ENCODE assay signal across 14 cellular contexts in genomic region chr17:63039342-63039741, GRCh38.
DNase-seq lines count a peak whose midpoint lies in the region; TF ChIP-seq lines count a peak whose summit lies in the region.
"Had no signal": no experiment of that assay in that cellular context is flagged by ENCODE, and none has a peak within 500 bp of the region (broad histone marks: within the 10 kb centered on the region; RNA-seq: fewer than 3 reads in every experiment).

No MANE protein-coding gene starts in this region.

- no peak overlapping the region for H3K18ac ChIP-seq in neuronal stem cell (ENCODE audit: low read length)

- no peak overlapping the region for H3K14ac ChIP-seq in neuronal stem cell (ENCODE audit: low read length)

- no peak overlapping the region for H2BK120ac ChIP-seq in neuronal stem cell (ENCODE audit: low read depth, low read length)

- DNase-seq in NCI-H1417 (lab: John Stamatoyannopoulos, UW) (peak; percentile 46 to 75 (median 53)), NCI-H1417 treated with DMSO at 0.1 percent for 48 hours (lab: John Stamatoyannopoulos, UW) (no peak), NCI-H2227 treated with DMSO at 0.1 percent for 48 hours (lab: John Stamatoyannopoulos, UW) (peak; percentile 17), amniotic epithelial cell (ENCODE audit: low read depth) (peak; percentile 29), neuronal stem cell (ENCODE audit: low spot score) (no peak), NCI-H2196 treated with DMSO at 0.1 percent for 48 hours (lab: John Stamatoyannopoulos, UW; ENCODE audit: unreplicated experiment) (no peak), progenitor cell of endocrine pancreas (ENCODE audit: low spot score, unreplicated experiment) (no peak)
- DNase-seq in activated CD4-positive, alpha-beta memory T cell treated with anti-CD3 and anti-CD28 coated beads for 36 hours = no peak
- DNase-seq: activated naive CD4-positive, alpha-beta T cell treated with anti-CD3 and anti-CD28 coated beads, Interleukin-2, amount 50 U/mL, for 16 hours; lower lobe of right lung; NCI-H2029 treated with DMSO at 0.1 percent for 48 hours; stimulated activated CD4-positive, alpha-beta T cell treated with anti-CD3 and anti-CD28 coated beads, Interleukin-4, amount 100 ng/mL, for 24 hours had no signal

- no peak for TF ChIP-seq CTCF in progenitor cell of endocrine pancreas (IDR thresholded peaks at IDR 0.05; ENCODE audit: unreplicated experiment)

- H2AK5ac ChIP-seq in neuronal stem cell (ENCODE audit: low read depth, low read length) = no peak overlapping the region

- no peak overlapping the region for H3K23ac ChIP-seq in neuronal stem cell (ENCODE audit: low read depth, low read length, poor library complexity)

- H3K36me3 ChIP-seq in neuronal stem cell (replicated peaks in 1 of 2; ENCODE audit: control insufficient read depth in 2 of 2, insufficient read depth in 2 of 2, low read length in 2 of 2) = no peaks in the 10 kb centered on the region
- H3K36me3 ChIP-seq: lower lobe of right lung had no signal

- no peak overlapping the region for H3K27ac ChIP-seq in neuronal stem cell (replicated peaks; ENCODE audit: low read length)
- H3K27ac ChIP-seq: coronary artery, lower lobe of right lung, parathyroid adenoma had no signal

- no peak overlapping the region for H2BK5ac ChIP-seq in neuronal stem cell (ENCODE audit: low read length)

- POLR2A ChIA-PET in activated CD4-positive, alpha-beta memory T cell treated with anti-CD3 and anti-CD28 coated beads for 36 hours (lab: Charles Lee) = no interaction called here

- H3K36me3 Mint-ChIP-seq in activated CD4-positive, alpha-beta memory T cell treated with anti-CD3 and anti-CD28 coated beads for 36 hours = no peaks in the 10 kb centered on the region
- H3K36me3 Mint-ChIP-seq in progenitor cell of endocrine pancreas (ENCODE audit: insufficient read depth) = no peaks in the 10 kb centered on the region

- no peaks in the 10 kb centered on the region for H3K27me3 Mint-ChIP-seq in activated CD4-positive, alpha-beta memory T cell treated with anti-CD3 and anti-CD28 coated beads for 36 hours
- H3K27me3 Mint-ChIP-seq in progenitor cell of endocrine pancreas = no peaks in the 10 kb centered on the region

- no peak overlapping the region for H3K4me3 ChIP-seq in neuronal stem cell (ENCODE audit: low read length in 2 of 2)
- H3K4me3 ChIP-seq: lower lobe of right lung had no signal

- H4K8ac ChIP-seq in neuronal stem cell (ENCODE audit: low read depth, low read length) = no peak overlapping the region

- H3K27me3 ChIP-seq in neuronal stem cell (ENCODE audit: control insufficient read depth in 3 of 3, insufficient read depth in 3 of 3, low read depth in 1 of 3, low read length in 3 of 3) = no peaks in the 10 kb centered on the region

- H3K4me1 Mint-ChIP-seq in activated CD4-positive, alpha-beta memory T cell treated with anti-CD3 and anti-CD28 coated beads for 36 hours (ENCODE audit: low read depth) = peaks cover 16% of the 10 kb centered on the region
- H3K4me1 Mint-ChIP-seq in progenitor cell of endocrine pancreas (ENCODE audit: low read depth) = peaks cover 12% of the 10 kb centered on the region

- H2AFZ ChIP-seq in neuronal stem cell (ENCODE audit: low read length) = peak overlapping the region; percentile 59
- H2AFZ ChIP-seq: parathyroid adenoma had no signal

- H3K9ac ChIP-seq in neuronal stem cell (ENCODE audit: low read depth, low read length, poor library complexity) = no peak overlapping the region
- H3K9ac ChIP-seq: parathyroid adenoma had no signal

- CTCF ChIA-PET in activated CD4-positive, alpha-beta memory T cell treated with anti-CD3 and anti-CD28 coated beads for 36 hours (lab: Charles Lee) = no interaction called here

- H3K9me3 ChIP-seq in neuronal stem cell (replicated peaks in 1 of 2; ENCODE audit: control insufficient read depth in 2 of 2, insufficient read depth in 1 of 2, low read depth in 1 of 2, low read length in 2 of 2) = peaks cover 0 to 7% of the 10 kb centered on the region in 2 donors
- H3K9me3 ChIP-seq: lower lobe of right lung had no signal

- no peak overlapping the region for H3K4me3 Mint-ChIP-seq in activated CD4-positive, alpha-beta memory T cell treated with anti-CD3 and anti-CD28 coated beads for 36 hours
- no peak overlapping the region for H3K4me3 Mint-ChIP-seq in progenitor cell of endocrine pancreas (ENCODE audit: low read depth)

- no peak overlapping the region for H3K4me2 ChIP-seq in neuronal stem cell (ENCODE audit: insufficient read depth, low read length, poor library complexity, severe bottlenecking)

- no peak overlapping the region for H3K4ac ChIP-seq in neuronal stem cell (ENCODE audit: low read length)

- no peak overlapping the region for H4K91ac ChIP-seq in neuronal stem cell (ENCODE audit: low read depth, low read length, poor library complexity)

- H2BK15ac ChIP-seq in neuronal stem cell (ENCODE audit: low read length) = no peak overlapping the region

- H3K9me3 Mint-ChIP-seq in activated CD4-positive, alpha-beta memory T cell treated with anti-CD3 and anti-CD28 coated beads for 36 hours = no peaks in the 10 kb centered on the region
- peaks cover under 1% of the 10 kb centered on the region for H3K9me3 Mint-ChIP-seq in progenitor cell of endocrine pancreas (ENCODE audit: low read depth)

- H2BK12ac ChIP-seq in neuronal stem cell (ENCODE audit: low read length) = no peak overlapping the region

- no peaks in the 10 kb centered on the region for H3K79me1 ChIP-seq in neuronal stem cell (ENCODE audit: low read depth, low read length)

- H3K27ac Mint-ChIP-seq in activated CD4-positive, alpha-beta memory T cell treated with anti-CD3 and anti-CD28 coated beads for 36 hours = no peak overlapping the region
- H3K27ac Mint-ChIP-seq in progenitor cell of endocrine pancreas = no peak overlapping the region

- peaks cover 0 to 1% of the 10 kb centered on the region in 2 donors for H3K4me1 ChIP-seq in neuronal stem cell (ENCODE audit: control insufficient read depth in 2 of 2, insufficient read depth in 1 of 2, low read depth in 1 of 2, low read length in 2 of 2)

- no CpG with 5 or more reads among the region's 4 CpGs for WGBS in neuronal stem cell (ENCODE audit: extremely low coverage in 2 of 2, insufficient read length in 2 of 2, insufficient replicate concordance in 1 of 2), 2 donors

- intact Hi-C loops in activated CD4-positive, alpha-beta memory T cell treated with anti-CD3 and anti-CD28 coated beads for 36 hours (cut with micrococcal nuclease) = no loop called here

Comparison
In these comparisons a context has a peak if more than half of its experiments do, and no peak if none do; other contexts are left out.
1. DNase-seq: peak in NCI-H1417 (3 of 3), NCI-H2227 treated with DMSO at 0.1 percent for 48 hours (single experiment) and amniotic epithelial cell (single experiment); none in NCI-H1417 treated with DMSO at 0.1 percent for 48 hours (single experiment), neuronal stem cell (single experiment), NCI-H2196 treated with DMSO at 0.1 percent for 48 hours (single experiment), activated CD4-positive, alpha-beta memory T cell treated with anti-CD3 and anti-CD28 coated beads for 36 hours (single experiment) and progenitor cell of endocrine pancreas (single experiment).